In genomic region chr14:92600318-92601053, GRCh38 we compare ENCODE assay signal across 10 cellular contexts.
A peak's percentile ranks its signal among the peaks of the same experiment; 100 is the strongest.
DNase-seq lines count a peak whose midpoint lies in the region; ATAC-seq and TF ChIP-seq lines count a peak whose summit lies in the region.
"Had no signal": no experiment of that assay in that cellular context is flagged by ENCODE, and none has a peak within 500 bp of the region (broad histone marks: within the 10 kb centered on the region; RNA-seq: fewer than 3 reads in every experiment).

No MANE protein-coding gene starts in this region.

- no peak for DNase-seq in AG04450 (ENCODE audit: low read depth, low spot score)
- peak; percentile 70 for DNase-seq in HS-5 (ENCODE audit: low read depth)
- DNase-seq in ascending aorta (ENCODE audit: low spot score in 2 of 2): no peak
- DNase-seq in left lung: no peak
- DNase-seq in effector memory CD8-positive, alpha-beta T cell: no peak
- DNase-seq in GM10248 (ENCODE audit: extremely low spot score): no peak
- no peak for DNase-seq in lower leg skin (ENCODE audit: low spot score in 2 of 2)

- ATAC-seq in left lung: peak; percentile 58
- ATAC-seq in effector memory CD8-positive, alpha-beta T cell (replicated peaks): no peak
- no peak for ATAC-seq in GM18868 (IDR thresholded peaks at IDR 0.05; ENCODE audit: unreplicated experiment)

- H3K36me3 ChIP-seq in ascending aorta (no peaks in the 10 kb centered on the region), left lung (peaks cover 0 to 4% of the 10 kb centered on the region in 2 donors)

- 74 to 79% methylated on average over 15 of the region's 15 CpGs for WGBS in lower leg skin, 2 donors

- POLR2A ChIA-PET in AG04450 (lab: Yijun Ruan, JAX) (interaction anchor here (1.4 kb wide), 1 partner anchor 45 kb away, joined by 4 read pairs; no protein-coding TSS in a partner anchor), GM10248 (lab: Yijun Ruan, JAX) (no interaction called here)

- peaks cover 14% of the 10 kb centered on the region for H3K36me3 Mint-ChIP-seq in effector memory CD8-positive, alpha-beta T cell (ENCODE audit: insufficient read depth)

- intact Hi-C loops in ascending aorta (cut with DNase I): loop anchor here (5.0 to 10.0 kb wide), 2 partner anchors 82 to 476 kb away; partner anchors contain the start of genes CPSF2 and NDUFB1
- intact Hi-C loops in left lung (cut with DNase I): no loop called here
- intact Hi-C loops in lower leg skin (cut with DNase I; ENCODE audit: low total_unique reads): no loop called here

- H3K9me3 ChIP-seq in AG04450 (ENCODE audit: control insufficient read depth, insufficient read depth, low read length): peaks cover 4% of the 10 kb centered on the region; the same call in 1 of the 2 replicates
- H3K9me3 ChIP-seq in ascending aorta: no peaks in the 10 kb centered on the region
- no peaks in the 10 kb centered on the region for H3K9me3 ChIP-seq in left lung

- no peaks in the 10 kb centered on the region for H3K27me3 Mint-ChIP-seq in effector memory CD8-positive, alpha-beta T cell
- H3K27me3 Mint-ChIP-seq: memory B cell had no signal

- CTCF ChIA-PET in AG04450 (lab: Charles Lee): interaction anchor here (0.7 to 3.2 kb wide), 3 partner anchors 11 to 494 kb away, joined by 3 to 16 read pairs (median 4); no protein-coding TSS in a partner anchor
- CTCF ChIA-PET in GM10248 (lab: Yijun Ruan, JAX): interaction anchor here (0.9 to 6.5 kb wide), 4 partner anchors 12 to 479 kb away, joined by 3 to 36 read pairs (median 4); partner anchors contain the start of genes CPSF2 and NDUFB1

- H3K9me3 Mint-ChIP-seq in effector memory CD8-positive, alpha-beta T cell: no peaks in the 10 kb centered on the region
- H3K9me3 Mint-ChIP-seq: memory B cell; T-helper 2 cell treated with Interferon-gamma antibody and Interleukin-4, amounts not matched to agents 5 μg/mL and 100 μg/mL, for 36 hours had no signal

- no peak overlapping the region for H3K4me3 ChIP-seq in AG04450 (ENCODE audit: low read depth, low read length)
- H3K4me3 ChIP-seq in ascending aorta: no peak overlapping the region
- no peak overlapping the region for H3K4me3 ChIP-seq in left lung
- no peak overlapping the region for H3K4me3 ChIP-seq in lower leg skin (ENCODE audit: low read depth, poor library complexity, severe bottlenecking)

- H3K4me1 Mint-ChIP-seq in effector memory CD8-positive, alpha-beta T cell (ENCODE audit: low read depth in 2 of 2): peaks cover 38 to 43% of the 10 kb centered on the region in 2 donors

- TF ChIP-seq CTCF in AG04450 (IDR thresholded peaks at IDR 0.05; ENCODE audit: low read depth, low read length): peak; percentile 19; the same call in 1 of the 2 replicates
- TF ChIP-seq CTCF in ascending aorta (IDR thresholded peaks at IDR 0.05): no peak
- no peak for TF ChIP-seq CTCF in left lung (IDR thresholded peaks at IDR 0.05)
- TF ChIP-seq CTCF in GM10248 (IDR thresholded peaks at IDR 0.05; ENCODE audit: control extremely low read depth, extremely low read depth, low read depth, missing control alignments): no peak
- no peak for TF ChIP-seq CTCF in lower leg skin (IDR thresholded peaks at IDR 0.05)

- peak overlapping the region; percentile 68 for H3K27ac ChIP-seq in AG04450 (ENCODE audit: low read depth, low read length)
- peak overlapping the region; percentile 91 to 92 for H3K27ac ChIP-seq in ascending aorta
- H3K27ac ChIP-seq in left lung: peak overlapping the region in 1 of 2 donors; percentile 60

- no peaks in the 10 kb centered on the region for H3K27me3 ChIP-seq in AG04450 (ENCODE audit: control insufficient read depth, insufficient read depth, low read length)
- no peaks in the 10 kb centered on the region for H3K27me3 ChIP-seq in ascending aorta
- H3K27me3 ChIP-seq in left lung: no peaks in the 10 kb centered on the region

- H3K4me3 Mint-ChIP-seq in effector memory CD8-positive, alpha-beta T cell: no peak overlapping the region
- H3K4me3 Mint-ChIP-seq: memory B cell; T-helper 2 cell treated with Interferon-gamma antibody and Interleukin-4, amounts not matched to agents 5 μg/mL and 100 μg/mL, for 36 hours had no signal

- H3K27ac Mint-ChIP-seq in effector memory CD8-positive, alpha-beta T cell: peak overlapping the region in 1 of 2 donors; percentile 42
- H3K27ac Mint-ChIP-seq: memory B cell; T-helper 2 cell treated with Interferon-gamma antibody and Interleukin-4, amounts not matched to agents 5 μg/mL and 100 μg/mL, for 36 hours had no signal

- H3K4me1 ChIP-seq in ascending aorta (peaks cover 18 to 25% of the 10 kb centered on the region in 2 donors), left lung (peaks cover 0 to 47% of the 10 kb centered on the region in 2 donors)

- TF ChIP-seq POLR2A in lower leg skin (IDR thresholded peaks at IDR 0.05): no peak
